Comparison of ENCODE assay signal across 14 cellular contexts in the genomic region with DNA sequence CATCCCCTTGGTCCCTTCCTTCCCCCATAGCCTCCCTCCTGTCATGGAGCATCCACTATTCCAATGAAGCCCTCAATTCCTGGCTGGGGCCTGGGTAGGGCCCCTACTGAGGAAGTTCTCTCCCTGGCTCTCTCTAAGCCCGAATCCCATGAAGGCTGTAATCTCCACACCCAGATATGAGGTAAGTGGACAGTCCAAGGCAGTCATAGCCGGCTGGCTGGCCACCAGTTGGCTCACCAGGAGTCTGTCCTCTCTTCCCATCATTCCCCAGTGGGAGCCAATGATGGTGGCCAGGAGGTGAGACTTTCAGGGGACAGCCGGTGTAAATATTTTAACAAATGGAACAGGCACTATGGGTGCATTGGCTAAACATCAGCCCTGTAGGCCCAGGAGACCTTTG. TPM values are rescaled to one million over a fixed set of nuclear protein-coding genes. Genes with fewer than 3 reads are reported as not detected.
DNase-seq lines count a peak whose midpoint lies in the region; ATAC-seq and TF ChIP-seq lines count a peak whose summit lies in the region.
"Had no signal": no experiment of that assay in that cellular context is flagged by ENCODE, and none has a peak within 500 bp of the region (broad histone marks: within the 10 kb centered on the region; RNA-seq: fewer than 3 reads in every experiment).

No MANE protein-coding gene starts in this region.

- H3K4me1 ChIP-seq in RWPE2 (ENCODE audit: insufficient read depth, poor library complexity, severe bottlenecking), result peaks cover 12% of the 10 kb centered on the region
- H3K4me1 ChIP-seq in gastroesophageal sphincter, result no peaks in the 10 kb centered on the region
- H3K4me1 ChIP-seq in gastrocnemius medialis, result peaks cover 14 to 17% of the 10 kb centered on the region in 2 donors

- TF ChIP-seq CTCF in RWPE2 (IDR thresholded peaks at IDR 0.05; ENCODE audit: poor library complexity, severe bottlenecking) (no peak), gastroesophageal sphincter (IDR thresholded peaks at IDR 0.05) (no peak), gastrocnemius medialis (IDR thresholded peaks at IDR 0.05 in 4 of 5, conservative IDR thresholded peaks at IDR 0.05 in 1 of 5) (no peak), omental fat pad (IDR thresholded peaks at IDR 0.05) (no peak)

- ATAC-seq in RWPE2 (ENCODE audit: low read depth) (no peak), gastroesophageal sphincter (peak; percentile 71), gastrocnemius medialis (peak; percentile 68 to 89), GM18870 (IDR thresholded peaks at IDR 0.05; ENCODE audit: unreplicated experiment) (no peak), omental fat pad (ENCODE audit: low FRiP score) (no peak)
- ATAC-seq: CD8-positive, alpha-beta T cell had no signal

- H3K27me3 ChIP-seq in RWPE2 (ENCODE audit: insufficient read depth, poor library complexity, severe bottlenecking) (no peaks in the 10 kb centered on the region), gastroesophageal sphincter (no peaks in the 10 kb centered on the region), gastrocnemius medialis (no peaks in the 10 kb centered on the region)

- H3K9me3 ChIP-seq in RWPE2 (ENCODE audit: severe bottlenecking) (no peaks in the 10 kb centered on the region), gastroesophageal sphincter (no peaks in the 10 kb centered on the region), gastrocnemius medialis (no peaks in the 10 kb centered on the region)

- 95% methylated on average over 3 of the region's 3 CpGs; no CpG with 5 or more reads in 1 of the 2 donors for WGBS in gastroesophageal sphincter (ENCODE audit: low coverage in 1 of 2), 2 donors

- no peak for DNase-seq in RWPE2 (ENCODE audit: low spot score)
- DNase-seq in gastrocnemius medialis, result peak in 1 of 2 donors; percentile 69
- DNase-seq in effector CD8-positive, alpha-beta T cell (lab: John Stamatoyannopoulos, UW), result no peak
- DNase-seq in omental fat pad (ENCODE audit: low spot score), result no peak
- DNase-seq in COLO829 (ENCODE audit: low spot score), result no peak
- DNase-seq: CD8-positive, alpha-beta T cell; DMS 273 treated with DMSO at 0.1 percent for 48 hours; EL; NCI-H1105 treated with DMSO at 0.1 percent for 48 hours; NCI-H187; NCI-H69; SIG-M5 had no signal

- no peak for TF ChIP-seq EP300 in gastroesophageal sphincter (IDR thresholded peaks at IDR 0.05)

- H3K4me3 ChIP-seq in RWPE2 (ENCODE audit: severe bottlenecking) (no peak overlapping the region), gastroesophageal sphincter (no peak overlapping the region), gastrocnemius medialis (no peak overlapping the region)

- TF ChIP-seq POLR2A in gastroesophageal sphincter (IDR thresholded peaks at IDR 0.05) (no peak), gastrocnemius medialis (IDR thresholded peaks at IDR 0.05) (no peak)

- H3K36me3 ChIP-seq in RWPE2 (ENCODE audit: low read depth) (no peaks in the 10 kb centered on the region), gastroesophageal sphincter (no peaks in the 10 kb centered on the region), gastrocnemius medialis (no peaks in the 10 kb centered on the region)

- in situ Hi-C loops in gastrocnemius medialis (cut with MboI; ENCODE audit: low sequenced_read_pairs in 4 of 4), result loop anchor here in 1 of 4 donors (25.0 kb wide), 1 partner anchor 226 kb away; no protein-coding TSS in a partner anchor

- H3K27ac ChIP-seq in RWPE2 (ENCODE audit: poor library complexity, severe bottlenecking) (peak overlapping the region; percentile 6), gastroesophageal sphincter (no peak overlapping the region), gastrocnemius medialis (peak overlapping the region; percentile 67 to 78 (median 76))

- intact Hi-C loops in gastrocnemius medialis (cut with DNase I; ENCODE audit: low total_unique reads), result no loop called here

RNA-seq across cellular contexts. Expression of gene TAF1B, which starts 6.8 kb away (rescaled TPM):
- total RNA-seq in gastroesophageal sphincter (10 to 100 TPM in 1 of 4 donors, 1 to 10 TPM in 3; 6.2 to 15.6 (median 8.5) TPM), gastrocnemius medialis (1 to 10 TPM; 5.0 to 8.4 (median 7.3) TPM), omental fat pad (10 to 100 TPM; 16.1 to 21.1 (median 19.1) TPM)

Comparison
In these comparisons a context has a peak if more than half of its experiments do, and no peak if none do; other contexts are left out.
1. ATAC-seq: peak in gastroesophageal sphincter (single experiment) and gastrocnemius medialis (2 of 2); none in RWPE2 (single experiment), GM18870 (single experiment) and omental fat pad (single experiment).
2. H3K27ac ChIP-seq: peak in RWPE2 (single experiment) and gastrocnemius medialis (4 of 4); none in gastroesophageal sphincter (0 of 4).